Comparison of ENCODE assay signal across 8 cellular contexts in genomic region chr10:97640174-97640867, GRCh38. TPM values are rescaled to one million over a fixed set of nuclear protein-coding genes. Genes with fewer than 3 reads are reported as not detected.
DNase-seq lines count a peak whose midpoint lies in the region; FAIRE-seq and TF ChIP-seq lines count a peak whose summit lies in the region.

PI4K2A (plus strand) TSS chr10:97640671; CDS start chr10:97640743, 72 bp downstream.

- TF ChIP-seq CTCF in DOHH2 (IDR thresholded peaks at IDR 0.05; ENCODE audit: low read depth, low read length, poor library complexity, severe bottlenecking) (no peak), esophagus squamous epithelium (IDR thresholded peaks at IDR 0.05) (peak in 1 of 6 experiments; percentile 16)

- intact Hi-C loops in esophagus squamous epithelium (cut with DNase I) = no loop called here

- H3K79me2 ChIP-seq in DOHH2 (ENCODE audit: control insufficient read depth, low read length) = peaks cover 18% of the 10 kb centered on the region
- H3K79me2 ChIP-seq in GM23248 (ENCODE audit: insufficient read depth) = peaks cover 44% of the 10 kb centered on the region
- H3K79me2 ChIP-seq in Karpas-422 (ENCODE audit: low read length) = peaks cover 27% of the 10 kb centered on the region

- H3K9me3 ChIP-seq in DOHH2 (ENCODE audit: control insufficient read depth, insufficient read depth, low read length) (no peaks in the 10 kb centered on the region), GM23248 (ENCODE audit: low read depth) (no peaks in the 10 kb centered on the region), Karpas-422 (ENCODE audit: low read length) (no peaks in the 10 kb centered on the region), esophagus squamous epithelium (no peaks in the 10 kb centered on the region)

- H3K4me1 ChIP-seq in DOHH2 (ENCODE audit: control insufficient read depth, low read length) = peaks cover 15% of the 10 kb centered on the region
- peaks cover 11% of the 10 kb centered on the region for H3K4me1 ChIP-seq in GM23248 (ENCODE audit: insufficient read depth)
- peaks cover 7% of the 10 kb centered on the region for H3K4me1 ChIP-seq in Karpas-422 (ENCODE audit: low read length)
- peaks cover 5 to 34% (median 18%) of the 10 kb centered on the region in 3 donors for H3K4me1 ChIP-seq in esophagus squamous epithelium

- H4K20me1 ChIP-seq in DOHH2 (ENCODE audit: control insufficient read depth, insufficient read depth, low read depth, low read length) = peaks cover 5% of the 10 kb centered on the region; the same call in 1 of the 2 replicates
- no peaks in the 10 kb centered on the region for H4K20me1 ChIP-seq in GM23248 (ENCODE audit: insufficient read depth)
- H4K20me1 ChIP-seq in Karpas-422 (ENCODE audit: insufficient read depth, low read depth, low read length) = no peaks in the 10 kb centered on the region; the same call in 1 of the 2 replicates

- H3K9ac ChIP-seq in GM23248 (peak within 1 kb of the TSS; percentile 92), Karpas-422 (ENCODE audit: low read length) (peak within 1 kb of the TSS; percentile 84)

- H3K27me3 ChIP-seq in DOHH2 (ENCODE audit: control insufficient read depth, low read length) = no peaks in the 10 kb centered on the region
- H3K27me3 ChIP-seq in GM23248 (replicated peaks; ENCODE audit: insufficient read depth) = no peaks in the 10 kb centered on the region
- no peaks in the 10 kb centered on the region for H3K27me3 ChIP-seq in Karpas-422 (ENCODE audit: low read length)
- no peaks in the 10 kb centered on the region for H3K27me3 ChIP-seq in esophagus squamous epithelium

- in situ Hi-C loops in GM23248 (cut with MboI) = no loop called here

- WGBS in GM23248 (ENCODE audit: low coverage in 1 of 2, low lambda C conversion rate in 2 of 2, missing lambda C conversion rate in 2 of 2), 2 experiments = 4% methylated on average over 40 to 54 of the region's 54 CpGs
- WGBS in esophagus squamous epithelium, 2 donors = 3 to 5% methylated on average over 16 to 20 of the region's 54 CpGs

- H3K36me3 ChIP-seq in DOHH2 (ENCODE audit: control insufficient read depth, low read length) (peaks cover 7% of the 10 kb centered on the region), GM23248 (ENCODE audit: low read depth) (peaks cover 9% of the 10 kb centered on the region), Karpas-422 (ENCODE audit: insufficient read depth, low read length) (no peaks in the 10 kb centered on the region), esophagus squamous epithelium (peaks cover 0 to 24% (median 0%) of the 10 kb centered on the region in 3 donors)

- H3F3A ChIP-seq in DOHH2 (ENCODE audit: control insufficient read depth, insufficient read depth) = peaks cover 3% of the 10 kb centered on the region; the same call in 1 of the 2 replicates
- peaks cover 22% of the 10 kb centered on the region for H3F3A ChIP-seq in GM23248 (ENCODE audit: insufficient read depth)

- H3K4me3 ChIP-seq in DOHH2 (ENCODE audit: low read length) = peak within 1 kb of the TSS; percentile 85
- peak within 1 kb of the TSS; percentile 85 for H3K4me3 ChIP-seq in GM23248
- peak within 1 kb of the TSS; percentile 88 for H3K4me3 ChIP-seq in Karpas-422 (ENCODE audit: low read length)
- peak within 1 kb of the TSS; percentile 63 to 94 (median 84) for H3K4me3 ChIP-seq in esophagus squamous epithelium

- H3K4me2 ChIP-seq in DOHH2 (ENCODE audit: low read length) (peak within 1 kb of the TSS; percentile 85), GM23248 (ENCODE audit: unreplicated experiment) (peak within 1 kb of the TSS; percentile 91), Karpas-422 (ENCODE audit: low read depth, low read length, poor library complexity, severe bottlenecking) (peak within 1 kb of the TSS; percentile 75)

- FAIRE-seq in RCC 7860 (lab: Jason Lieb, UNC) = peak; percentile 91

- DNase-seq in GM23248 (peak; percentile 100), Karpas-422 (peak; percentile 97), RCC 7860 (ENCODE audit: low spot score) (peak; percentile 99), esophagus squamous epithelium (lab: John Stamatoyannopoulos, UW) (peak; percentile 93), myocyte (ENCODE audit: low read depth) (peak; percentile 99)
- DNase-seq in activated T-cell treated with anti-CD3 and anti-CD28 coated beads, Interleukin-2, amount 50 U/mL, for 48 hours = peak; percentile 99
- DNase-seq in stimulated activated CD8-positive, alpha-beta memory T cell treated with anti-CD3 and anti-CD28 coated beads, Interleukin-7, amount 100 ng/mL, for 4 hours (ENCODE audit: low read depth in 2 of 2) = peak; percentile 98 to 99

- peak in 3 of 4 donors; percentile 79 to 96 (median 92) for TF ChIP-seq POLR2A in esophagus squamous epithelium (IDR thresholded peaks at IDR 0.05)

- H3K9me2 ChIP-seq in DOHH2 (replicated peaks; ENCODE audit: control insufficient read depth, low read length) (no peaks in the 10 kb centered on the region), GM23248 (ENCODE audit: insufficient read depth) (no peaks in the 10 kb centered on the region), Karpas-422 (replicated peaks; ENCODE audit: insufficient read depth, low read length) (no peaks in the 10 kb centered on the region)

- H2AFZ ChIP-seq in GM23248 (peak within 1 kb of the TSS; percentile 62), Karpas-422 (ENCODE audit: low read length) (no peak within 1 kb of the TSS)

- no peak within 1 kb of the TSS for H3K27ac ChIP-seq in DOHH2 (ENCODE audit: low read depth, low read length)
- peak within 1 kb of the TSS; percentile 85 for H3K27ac ChIP-seq in GM23248
- 0 out of 2 replicates have a peak within 1 kb of the TSS, but pooled peaks have one; percentile 37 for H3K27ac ChIP-seq in Karpas-422 (ENCODE audit: low read length)
- peak within 1 kb of the TSS; percentile 90 to 95 (median 92) for H3K27ac ChIP-seq in esophagus squamous epithelium

RNA-seq across cellular contexts. Expression of gene PI4K2A, which starts in this region (rescaled TPM):
- total RNA-seq in GM23248 (2014; rRNA removed; shearing (Covaris generic)) = 23.1 and 28.7 TPM in 2 replicates
- 16.1 and 16.6 TPM in 2 replicates for polyA plus RNA-seq in GM23248 (2016; fragmentation: Nextera tagmentation; extraction: Ambion mirVana)
- 4.4 and 8.3 TPM in 2 replicates for total RNA-seq in Karpas-422 (2014; rRNA removed; shearing (Covaris generic); ENCODE audit: low replicate concordance)
- total RNA-seq in esophagus squamous epithelium = 10 to 100 TPM; 14.0 to 29.3 (median 19.6) TPM
- total RNA-seq in myocyte = 32.2 and 33.7 TPM in 2 replicates
- polyA plus RNA-seq in myocyte (2012) = 38.8 TPM
